Comparison of ENCODE assay signal across 8 cellular contexts in the genomic region with DNA sequence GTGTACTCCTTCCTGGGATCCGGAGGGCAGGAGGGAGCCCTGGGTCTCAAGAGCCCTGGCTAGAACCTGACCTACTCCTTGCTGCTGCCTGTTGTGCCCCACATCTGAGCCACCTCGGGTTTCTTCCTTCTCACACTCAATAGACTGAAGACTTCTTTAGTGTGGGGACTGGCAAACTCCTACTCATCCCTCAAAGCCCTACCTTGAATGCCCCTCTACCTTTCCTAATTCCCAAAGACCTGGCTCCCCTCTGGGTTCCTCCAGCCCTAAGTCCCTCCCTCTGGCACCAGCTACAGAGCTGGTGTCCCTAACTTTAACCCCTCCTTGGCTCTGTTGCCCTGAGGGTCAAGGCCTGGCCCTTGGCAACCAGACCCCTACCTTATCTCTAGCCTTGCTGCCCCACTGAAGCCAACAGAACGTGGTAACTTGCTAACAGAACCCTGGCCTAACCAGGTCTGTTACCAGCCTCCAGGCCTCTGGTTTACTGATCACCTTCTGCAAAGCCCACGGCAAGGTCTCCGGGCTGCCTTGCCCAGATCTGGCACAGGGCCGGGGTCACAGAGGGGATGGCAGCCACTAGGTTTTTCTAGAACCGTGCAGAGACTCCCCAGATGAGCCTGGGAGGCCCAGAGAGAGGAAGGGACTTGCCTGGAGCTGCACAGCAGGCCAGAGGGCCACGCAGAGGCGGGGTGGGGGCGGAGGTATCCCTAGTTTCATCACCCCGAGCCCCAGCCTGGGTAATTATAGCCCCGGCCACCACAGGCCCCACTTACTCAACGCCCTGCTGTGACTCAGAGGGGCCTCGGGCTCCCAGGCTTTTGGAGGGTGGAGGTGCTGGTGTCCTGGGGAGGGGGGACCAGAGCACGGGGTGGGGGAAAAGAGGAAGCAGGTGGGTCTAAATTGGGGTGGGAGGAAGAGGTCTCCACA. TPM values are rescaled to one million over a fixed set of nuclear protein-coding genes. Genes with fewer than 3 reads are reported as not detected.
DNase-seq lines count a peak whose midpoint lies in the region.

No MANE protein-coding gene starts in this region.

- H3K4me3 Mint-ChIP-seq in activated CD4-positive, alpha-beta T cell treated with anti-CD3 and anti-CD28 coated beads, Interleukin-2, amount 10 ng/mL, durations not matched to agents 7 days and 5 days, result no peak overlapping the region
- H3K4me3 Mint-ChIP-seq in activated naive CD4-positive, alpha-beta T cell treated with anti-CD3 and anti-CD28 coated beads, Interleukin-2, amount 10 ng/mL, durations not matched to agents 7 days and 5 days, result no peak overlapping the region

- H3K27ac Mint-ChIP-seq in activated CD4-positive, alpha-beta T cell treated with anti-CD3 and anti-CD28 coated beads, Interleukin-2, amount 10 ng/mL, durations not matched to agents 7 days and 5 days, result peak overlapping the region; percentile 43
- H3K27ac Mint-ChIP-seq in activated naive CD4-positive, alpha-beta T cell treated with anti-CD3 and anti-CD28 coated beads, Interleukin-2, amount 10 ng/mL, durations not matched to agents 7 days and 5 days, result peak overlapping the region; percentile 69

- H3K27me3 Mint-ChIP-seq in activated CD4-positive, alpha-beta T cell treated with anti-CD3 and anti-CD28 coated beads, Interleukin-2, amount 10 ng/mL, durations not matched to agents 7 days and 5 days, result no peaks in the 10 kb centered on the region
- H3K27me3 Mint-ChIP-seq in activated naive CD4-positive, alpha-beta T cell treated with anti-CD3 and anti-CD28 coated beads, Interleukin-2, amount 10 ng/mL, durations not matched to agents 7 days and 5 days, result no peaks in the 10 kb centered on the region

- POLR2A ChIA-PET in activated CD4-positive, alpha-beta T cell treated with anti-CD3 and anti-CD28 coated beads, Interleukin-2, amount 10 ng/mL, durations not matched to agents 7 days and 5 days (lab: Charles Lee), result no interaction called here

- peaks cover 28% of the 10 kb centered on the region for H3K4me1 Mint-ChIP-seq in activated CD4-positive, alpha-beta T cell treated with anti-CD3 and anti-CD28 coated beads, Interleukin-2, amount 10 ng/mL, durations not matched to agents 7 days and 5 days
- peaks cover 22% of the 10 kb centered on the region for H3K4me1 Mint-ChIP-seq in activated naive CD4-positive, alpha-beta T cell treated with anti-CD3 and anti-CD28 coated beads, Interleukin-2, amount 10 ng/mL, durations not matched to agents 7 days and 5 days

- H3K27me3 ChIP-seq in layer of hippocampus (ENCODE audit: control insufficient read depth, insufficient read depth, low read length), result no peaks in the 10 kb centered on the region

- no peak for DNase-seq in activated CD4-positive, alpha-beta T cell treated with anti-CD3 and anti-CD28 coated beads, Interleukin-2, amount 10 ng/mL, durations not matched to agents 7 days and 5 days
- DNase-seq in activated CD4-positive, alpha-beta T cell treated with anti-CD3 and anti-CD28 coated beads, Interleukin-2, amount 50 U/mL, for 4 hours, result no peak
- DNase-seq in activated naive CD4-positive, alpha-beta T cell treated with anti-CD3 and anti-CD28 coated beads, Interleukin-2, amount 10 ng/mL, durations not matched to agents 7 days and 5 days, result no peak
- DNase-seq in NCI-H128 (lab: John Stamatoyannopoulos, UW; ENCODE audit: unreplicated experiment) (no peak), HuH-7.5 (ENCODE audit: low spot score) (no peak), DMS153 (lab: John Stamatoyannopoulos, UW) (no peak)

- peak overlapping the region; percentile 81 for H3K27ac ChIP-seq in layer of hippocampus (ENCODE audit: low read depth, low read length)
- peak overlapping the region; percentile 67 for H3K27ac ChIP-seq in temporal lobe (ENCODE audit: low read depth, low read length)

- CTCF ChIA-PET in activated CD4-positive, alpha-beta T cell treated with anti-CD3 and anti-CD28 coated beads, Interleukin-2, amount 10 ng/mL, durations not matched to agents 7 days and 5 days (lab: Charles Lee), result no interaction called here
- CTCF ChIA-PET in activated naive CD4-positive, alpha-beta T cell treated with anti-CD3 and anti-CD28 coated beads, Interleukin-2, amount 10 ng/mL, durations not matched to agents 7 days and 5 days (lab: Charles Lee), result no interaction called here

- no peaks in the 10 kb centered on the region for H3K9me3 Mint-ChIP-seq in activated CD4-positive, alpha-beta T cell treated with anti-CD3 and anti-CD28 coated beads, Interleukin-2, amount 10 ng/mL, durations not matched to agents 7 days and 5 days
- peaks cover 4% of the 10 kb centered on the region for H3K9me3 Mint-ChIP-seq in activated naive CD4-positive, alpha-beta T cell treated with anti-CD3 and anti-CD28 coated beads, Interleukin-2, amount 10 ng/mL, durations not matched to agents 7 days and 5 days

- H3K36me3 Mint-ChIP-seq in activated CD4-positive, alpha-beta T cell treated with anti-CD3 and anti-CD28 coated beads, Interleukin-2, amount 10 ng/mL, durations not matched to agents 7 days and 5 days (ENCODE audit: low read depth), result peaks cover 45% of the 10 kb centered on the region
- H3K36me3 Mint-ChIP-seq in activated naive CD4-positive, alpha-beta T cell treated with anti-CD3 and anti-CD28 coated beads, Interleukin-2, amount 10 ng/mL, durations not matched to agents 7 days and 5 days, result peaks cover 51% of the 10 kb centered on the region

RNA-seq across cellular contexts. Expression of gene ZBTB7A, which starts 15.3 kb away (rescaled TPM):
- total RNA-seq in activated CD4-positive, alpha-beta T cell treated with anti-CD3 and anti-CD28 coated beads, Interleukin-2, amount 10 ng/mL, durations not matched to agents 7 days and 5 days, result 10 to 100 TPM; 39.4 to 47.5 TPM
- 2.7 TPM for total RNA-seq in temporal lobe

RNA-seq across cellular contexts. Expression of gene PIAS4, which starts 43.9 kb away (rescaled TPM):
- total RNA-seq in activated CD4-positive, alpha-beta T cell treated with anti-CD3 and anti-CD28 coated beads, Interleukin-2, amount 10 ng/mL, durations not matched to agents 7 days and 5 days, result 10 to 100 TPM; 33.3 to 40.4 TPM
- total RNA-seq in temporal lobe, result 12.8 TPM

Comparison
In these comparisons a context has a peak if more than half of its experiments do, and no peak if none do; other contexts are left out.
1. RNA of gene ZBTB7A, which starts 15.3 kb away (total RNA-seq): 39.4 to 47.5 TPM in activated CD4-positive, alpha-beta T cell treated with anti-CD3 and anti-CD28 coated beads, Interleukin-2, amount 10 ng/mL, durations not matched to agents 7 days and 5 days; 2.7 TPM in temporal lobe (single experiment); every median in the first group is over 10 times any median in the second.